ENCODE assay signal across 1 cellular context in genomic region chr5:1480806-1481205, GRCh38.
TF ChIP-seq lines count a peak whose summit lies in the region.

No MANE protein-coding gene starts in this region.

TF ChIP-seq in H1, 55 proteins besides CTCF, POLR2A, EP300 and RAD21:
- no peak for TF ChIP-seq JUN (IDR thresholded peaks at IDR 0.05; ENCODE audit: low read depth, low read length)
TF ChIP-seq in H1: peak in this region for 0.
